In the genomic region with DNA sequence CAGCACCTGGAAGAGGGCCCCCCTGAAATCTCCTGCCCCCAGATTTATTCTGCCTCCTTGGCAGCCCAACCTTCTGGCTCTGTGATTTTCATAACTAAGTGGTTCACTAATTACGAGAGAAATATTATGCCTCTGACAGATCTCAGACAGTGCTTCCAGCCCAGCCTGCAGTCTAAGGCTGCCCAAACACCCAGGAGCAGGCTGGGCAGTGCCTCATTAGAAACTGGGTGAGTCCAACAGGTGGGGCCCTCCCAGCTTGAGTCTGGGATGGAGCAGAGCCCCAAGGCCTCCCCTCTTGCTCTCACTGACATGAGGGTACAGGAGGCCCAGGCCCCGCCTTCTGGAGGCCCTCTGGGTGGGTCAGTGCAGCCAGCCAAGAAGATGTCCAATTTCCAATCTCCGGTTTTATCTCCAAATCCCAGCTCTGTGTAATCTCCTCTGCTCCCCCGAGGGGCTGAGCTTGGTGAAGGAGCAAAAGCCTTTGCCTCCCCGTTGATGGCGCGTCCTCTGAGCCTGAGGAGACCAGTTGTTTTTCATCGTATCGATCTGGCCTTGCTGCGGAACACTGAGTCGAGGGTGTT, we compare ENCODE assay signal across 22 cellular contexts. TPM values are rescaled to one million over a fixed set of nuclear protein-coding genes. Genes with fewer than 3 reads are reported as not detected.
A peak's percentile ranks its signal among the peaks of the same experiment; 100 is the strongest.
DNase-seq lines count a peak whose midpoint lies in the region; ATAC-seq and TF ChIP-seq lines count a peak whose summit lies in the region.
"Had no signal": no experiment of that assay in that cellular context is flagged by ENCODE, and none has a peak within 500 bp of the region (broad histone marks: within the 10 kb centered on the region; RNA-seq: fewer than 3 reads in every experiment).

No MANE protein-coding gene starts in this region.

- peaks cover 52% of the 10 kb centered on the region for H3K36me3 ChIP-seq in WERI-Rb-1
- H3K36me3 ChIP-seq: HAP-1 had no signal

- no peaks in the 10 kb centered on the region for H3K9me3 ChIP-seq in WERI-Rb-1 (ENCODE audit: severe bottlenecking)
- H3K9me3 ChIP-seq: A549, HAP-1 had no signal

- peaks cover 6 to 15% of the 10 kb centered on the region in 2 donors for H3K4me1 Mint-ChIP-seq in natural killer cell
- H3K4me1 Mint-ChIP-seq in natural killer cell treated with Interleukin-12 subunit alpha and Interleukin-12 subunit beta and Interleukin-15 and Interleukin-18, amount 100 ng/mL, for 72 hours (ENCODE audit: low read depth in 2 of 2) = peaks cover 6 to 7% of the 10 kb centered on the region in 2 donors
- peaks cover 4% of the 10 kb centered on the region for H3K4me1 Mint-ChIP-seq in neural crest cell

- H3K36me3 Mint-ChIP-seq in natural killer cell (no peaks in the 10 kb centered on the region), neural crest cell (ENCODE audit: low read depth) (no peaks in the 10 kb centered on the region)
- H3K36me3 Mint-ChIP-seq in natural killer cell treated with Interleukin-12 subunit alpha and Interleukin-12 subunit beta and Interleukin-15 and Interleukin-18, amount 100 ng/mL, for 72 hours = no peaks in the 10 kb centered on the region
- no peaks in the 10 kb centered on the region for H3K36me3 Mint-ChIP-seq in activated naive CD4-positive, alpha-beta T cell treated with anti-CD3 and anti-CD28 coated beads, Interleukin-2, amount 50 U/mL, for 72 hours

- no peaks in the 10 kb centered on the region for H3K27me3 ChIP-seq in WERI-Rb-1 (ENCODE audit: insufficient read depth, low read depth, severe bottlenecking)

- no peak for TF ChIP-seq CTCF in natural killer cell (IDR thresholded peaks at IDR 0.05)
- TF ChIP-seq CTCF in WERI-Rb-1 (IDR thresholded peaks at IDR 0.05; ENCODE audit: low read depth, low read length) = no peak
- no peak for TF ChIP-seq CTCF in neural crest cell (conservative IDR thresholded peaks at IDR 0.05)

- H3K4me3 ChIP-seq in WERI-Rb-1 (ENCODE audit: low read depth, low read length) = peak overlapping the region; percentile 14; the same call in 1 of the 2 replicates
- H3K4me3 ChIP-seq: A549, GM23248, HAP-1 had no signal

- H3K27me3 Mint-ChIP-seq in natural killer cell (ENCODE audit: low read depth in 2 of 2) (peaks cover 0 to 10% of the 10 kb centered on the region in 2 donors), neural crest cell (ENCODE audit: low read depth) (peaks cover 6% of the 10 kb centered on the region)
- H3K27me3 Mint-ChIP-seq in natural killer cell treated with Interleukin-12 subunit alpha and Interleukin-12 subunit beta and Interleukin-15 and Interleukin-18, amount 100 ng/mL, for 72 hours = peaks cover 0 to 3% of the 10 kb centered on the region in 2 donors

- H3K4me3 Mint-ChIP-seq in natural killer cell = peak overlapping the region; percentile 17
- H3K4me3 Mint-ChIP-seq in natural killer cell treated with Interleukin-12 subunit alpha and Interleukin-12 subunit beta and Interleukin-15 and Interleukin-18, amount 100 ng/mL, for 72 hours = no peak overlapping the region
- no peak overlapping the region for H3K4me3 Mint-ChIP-seq in neural crest cell

- H3K27ac ChIP-seq in WERI-Rb-1 = peak overlapping the region; percentile 83
- H3K27ac ChIP-seq: GM23248, RWPE1 had no signal

- in situ Hi-C loops in ACHN (cut with HindIII; ENCODE audit: low pct_ligation_motif_present, low pct_unique_long_range_greater_than_20kb, low sequenced_read_pairs) = no loop called here

- DNase-seq in natural killer cell (no peak), WERI-Rb-1 (peak; percentile 93), neural crest cell (ENCODE audit: low read depth, low spot score) (no peak), ACHN (no peak)
- no peak for DNase-seq in natural killer cell treated with Interleukin-12 subunit alpha and Interleukin-12 subunit beta and Interleukin-15 and Interleukin-18, amount 100 ng/mL, for 72 hours (ENCODE audit: low spot score)
- no peak for DNase-seq in activated naive CD4-positive, alpha-beta T cell treated with anti-CD3 and anti-CD28 coated beads, Interleukin-2, amount 50 U/mL, for 72 hours (ENCODE audit: low spot score in 2 of 2)
- DNase-seq: C1 segment of cervical spinal cord, DMS153, GDM1, GM23248, IMR-90, NCI-H1417, NCI-H187 treated with DMSO at 0.1 percent for 48 hours, NCI-H2227 treated with DMSO at 0.1 percent for 48 hours, NCI-H510A treated with DMSO at 0.1 percent for 48 hours, NCI-H774, PC-3, SIG-M5 had no signal

- intact Hi-C loops in natural killer cell (cut with micrococcal nuclease) = no loop called here

- peak overlapping the region in 1 of 2 donors; percentile 27 for H3K27ac Mint-ChIP-seq in natural killer cell
- H3K27ac Mint-ChIP-seq in natural killer cell treated with Interleukin-12 subunit alpha and Interleukin-12 subunit beta and Interleukin-15 and Interleukin-18, amount 100 ng/mL, for 72 hours = no peak overlapping the region
- peak overlapping the region; percentile 21 for H3K27ac Mint-ChIP-seq in neural crest cell (ENCODE audit: unreplicated experiment)
- no peak overlapping the region for H3K27ac Mint-ChIP-seq in activated naive CD4-positive, alpha-beta T cell treated with anti-CD3 and anti-CD28 coated beads, Interleukin-2, amount 50 U/mL, for 72 hours

- H3K9me3 Mint-ChIP-seq in natural killer cell (no peaks in the 10 kb centered on the region), neural crest cell (no peaks in the 10 kb centered on the region)
- no peaks in the 10 kb centered on the region for H3K9me3 Mint-ChIP-seq in natural killer cell treated with Interleukin-12 subunit alpha and Interleukin-12 subunit beta and Interleukin-15 and Interleukin-18, amount 100 ng/mL, for 72 hours
- H3K9me3 Mint-ChIP-seq in activated naive CD4-positive, alpha-beta T cell treated with anti-CD3 and anti-CD28 coated beads, Interleukin-2, amount 50 U/mL, for 72 hours = no peaks in the 10 kb centered on the region

- no peak for ATAC-seq in natural killer cell
- ATAC-seq in natural killer cell treated with Interleukin-12 subunit alpha and Interleukin-12 subunit beta and Interleukin-15 and Interleukin-18, amount 100 ng/mL, for 72 hours = no peak
- ATAC-seq in activated naive CD4-positive, alpha-beta T cell treated with anti-CD3 and anti-CD28 coated beads, Interleukin-2, amount 50 U/mL, for 72 hours = no peak
- ATAC-seq in HG02852 (IDR thresholded peaks at IDR 0.05; ENCODE audit: unreplicated experiment) = no peak
- ATAC-seq: PC-3 had no signal

RNA-seq across cellular contexts. Expression of a gene that starts 20.1 kb away (rescaled TPM):
- total RNA-seq in natural killer cell (10 to 100 TPM in 1 of 3 donors, 1 to 10 TPM in 2; 1.6 to 13.2 (median 5.9) TPM), neural crest cell (not detected in 2 replicates)
- not detected for total RNA-seq in natural killer cell treated with Interleukin-12 subunit alpha and Interleukin-12 subunit beta and Interleukin-15 and Interleukin-18, amount 100 ng/mL, for 72 hours
- not detected for total RNA-seq in activated naive CD4-positive, alpha-beta T cell treated with anti-CD3 and anti-CD28 coated beads, Interleukin-2, amount 50 U/mL, for 72 hours

RNA-seq across cellular contexts. Expression of a gene that starts 54.0 kb away (rescaled TPM):
- not detected for total RNA-seq in natural killer cell
- total RNA-seq in natural killer cell treated with Interleukin-12 subunit alpha and Interleukin-12 subunit beta and Interleukin-15 and Interleukin-18, amount 100 ng/mL, for 72 hours = not detected
- total RNA-seq in neural crest cell = 1.1 TPM in 2 replicates
- under 1 TPM in 1 of 2 donors, not detected in 1; 0.14 TPM for total RNA-seq in activated naive CD4-positive, alpha-beta T cell treated with anti-CD3 and anti-CD28 coated beads, Interleukin-2, amount 50 U/mL, for 72 hours
